ENCODE assay signal across 29 cellular contexts in genomic region chr2:206958236-206958635, GRCh38. TPM values are rescaled to one million over a fixed set of nuclear protein-coding genes. Genes with fewer than 3 reads are reported as not detected.
"Had no signal": no experiment of that assay in that cellular context is flagged by ENCODE, and none has a peak within 500 bp of the region (broad histone marks: within the 10 kb centered on the region; RNA-seq: fewer than 3 reads in every experiment).

No MANE protein-coding gene starts in this region.

- ATAC-seq: activated CD8-positive, alpha-beta T cell treated with anti-CD3 and anti-CD28 coated beads, Interleukin-2, amount 10 ng/mL, durations not matched to agents 7 days and 5 days; body of pancreas; T-cell had no signal

- DNase-seq: activated CD4-positive, alpha-beta T cell treated with anti-CD3 and anti-CD28 coated beads for 4 hours; activated CD4-positive, alpha-beta T cell treated with anti-CD3 and anti-CD28 coated beads, Interleukin-2, amount 50 U/mL, for 4 hours; activated CD8-positive, alpha-beta memory T cell treated with anti-CD3 and anti-CD28 coated beads, Interleukin-2, amount 50 U/mL, for 48 hours; activated CD8-positive, alpha-beta T cell treated with anti-CD3 and anti-CD28 coated beads, Interleukin-2, amount 10 ng/mL, durations not matched to agents 7 days and 5 days; activated naive CD4-positive, alpha-beta T cell; activated T-cell treated with anti-CD3 and anti-CD28 coated beads, Interleukin-2, amount 50 U/mL, for 1 hour; amniotic stem cell; body of pancreas; central memory CD4-positive, alpha-beta T cell; KG1; NCI-H1048; NCI-H146; NCI-H2029; NCI-H2107; NCI-H2171 treated with DMSO at 0.1 percent for 48 hours; NCI-H226; NCI-H510A treated with DMSO at 0.1 percent for 48 hours; SIG-M5; T-cell; T-helper 2 cell; T1000 had no signal

- H3K27me3 ChIP-seq: ascending aorta, body of pancreas had no signal

- H3K9me3 ChIP-seq: ascending aorta, body of pancreas had no signal

- H3K27ac ChIP-seq: ascending aorta, body of pancreas, VCaP had no signal

- H3K4me1 ChIP-seq: ascending aorta had no signal

- H3K4me3 ChIP-seq: ascending aorta, body of pancreas had no signal

- H3K36me3 ChIP-seq: ascending aorta had no signal

RNA-seq across cellular contexts. Expression of gene CPO, which starts 18.9 kb away (rescaled TPM):
- total RNA-seq: activated CD8-positive, alpha-beta T cell treated with anti-CD3 and anti-CD28 coated beads, Interleukin-2, amount 10 ng/mL, durations not matched to agents 7 days and 5 days; ascending aorta; body of pancreas; bronchial epithelial cell; chondrocyte; LHCN-M2; MCF 10A; OCI-LY7; RPMI7951 had no signal
